In the genomic region with DNA sequence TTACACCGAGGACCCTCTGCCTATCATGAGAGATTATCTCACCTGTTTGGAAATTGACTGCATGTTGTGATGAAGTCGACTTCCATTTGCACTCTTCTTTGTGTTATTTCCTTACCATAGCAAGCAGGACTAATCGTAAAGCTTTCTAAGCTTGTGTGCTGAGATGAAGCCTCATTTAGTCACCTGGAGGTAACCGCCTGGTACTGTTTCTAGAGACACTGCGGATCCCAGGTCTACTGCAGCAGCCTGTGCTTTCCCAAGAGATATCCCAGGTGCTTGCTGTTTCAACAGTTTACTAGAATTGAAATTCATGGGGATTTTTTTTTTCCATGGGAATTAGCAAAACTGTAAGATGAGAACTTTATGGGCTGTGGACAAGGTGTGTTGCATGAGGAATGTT, we compare ENCODE assay signal across 23 cellular contexts.
DNase-seq lines count a peak whose midpoint lies in the region; FAIRE-seq and TF ChIP-seq lines count a peak whose summit lies in the region.
"Had no signal": no experiment of that assay in that cellular context is flagged by ENCODE, and none has a peak within 500 bp of the region (broad histone marks: within the 10 kb centered on the region; RNA-seq: fewer than 3 reads in every experiment).

No MANE protein-coding gene starts in this region.

- no peak for TF ChIP-seq POLR2A in H1 (IDR thresholded peaks at IDR 0.05; ENCODE audit: control extremely low read depth in 1 of 2, low read depth in 2 of 2, low read length in 2 of 2)

- TF ChIP-seq RAD21 in H1 (IDR thresholded peaks at IDR 0.05 in 1 of 2, conservative IDR thresholded peaks at IDR 0.05 in 1 of 2; ENCODE audit: low read depth in 2 of 2, low read length in 2 of 2), result no peak

- no peak overlapping the region for H2BK15ac ChIP-seq in H1 (ENCODE audit: low read length)

- H3K4me1 ChIP-seq in H1 (replicated peaks in 1 of 4; ENCODE audit: control insufficient read depth in 3 of 4, insufficient read depth in 4 of 4, low read length in 3 of 4), result no peaks in the 10 kb centered on the region
- H3K4me1 ChIP-seq: A549, Caco-2 had no signal

- no peak overlapping the region for H2BK120ac ChIP-seq in H1 (replicated peaks; ENCODE audit: low read depth, low read length)

- TF ChIP-seq CTCF in H1 (IDR thresholded peaks at IDR 0.05; ENCODE audit: control extremely low read depth in 1 of 3, insufficient read depth in 1 of 3, low read depth in 1 of 3, low read length in 3 of 3) (no peak), GM20000 (IDR thresholded peaks at IDR 0.05; ENCODE audit: extremely low read depth, missing control alignments) (no peak)

- no peaks in the 10 kb centered on the region for H3K79me2 ChIP-seq in H1 (ENCODE audit: control insufficient read depth in 1 of 2, insufficient read depth in 2 of 2, low read length in 2 of 2)

- H3K9me3 ChIP-seq in H1 (ENCODE audit: insufficient read depth in 2 of 2, low read depth in 1 of 2, low read length in 1 of 2), result peaks cover 0 to 8% of the 10 kb centered on the region in 2 experiments; a peak in 1 of 4 replicates
- H3K9me3 ChIP-seq: A549, Caco-2 had no signal

- no peak overlapping the region for H3K18ac ChIP-seq in H1 (ENCODE audit: extremely low read depth, low read length)

- no peak overlapping the region for H4K5ac ChIP-seq in H1 (ENCODE audit: insufficient read length, low read depth, low read length)

- TF ChIP-seq EP300 in H1 (IDR thresholded peaks at IDR 0.05; ENCODE audit: borderline replicate concordance in 1 of 2, low read depth in 2 of 2, low read length in 2 of 2), result no peak

- H3K9ac ChIP-seq in H1 (replicated peaks in 1 of 4; ENCODE audit: extremely low read depth in 1 of 4, low read depth in 3 of 4, low read length in 3 of 4), result no peak overlapping the region

- H3K4me2 ChIP-seq in H1 (ENCODE audit: insufficient read depth in 1 of 2, low read depth in 2 of 2, low read length in 2 of 2), result no peak overlapping the region
- H3K4me2 ChIP-seq: A549 had no signal

- no peak overlapping the region for H3K56ac ChIP-seq in H1 (replicated peaks; ENCODE audit: insufficient read length, low read depth, low read length)

- FAIRE-seq in H1 (lab: Jason Lieb, UNC), result peak; percentile 50
- FAIRE-seq: A549, GM12878, GM19239 had no signal

- no peak overlapping the region for H2BK12ac ChIP-seq in H1 (ENCODE audit: low read depth, low read length)

- POLR2A ChIA-PET in H1 (lab: Charles Lee; ENCODE audit: partially characterized antibody), result no interaction called here

- H3K27ac ChIP-seq in H1 (ENCODE audit: low read depth, low read length), result no peak overlapping the region
- H3K27ac ChIP-seq: A549, C4-2B had no signal

- H3K23ac ChIP-seq in H1 (ENCODE audit: insufficient read length), result no peak overlapping the region

- no peaks in the 10 kb centered on the region; the same call in 1 of the 2 replicates for H3K23me2 ChIP-seq in H1 (ENCODE audit: low read depth, low read length)

- no peak overlapping the region for H3K4ac ChIP-seq in H1 (replicated peaks; ENCODE audit: insufficient read length, low read depth, low read length)

- H2AK5ac ChIP-seq in H1 (ENCODE audit: low read depth, low read length), result no peak overlapping the region

- H2AFZ ChIP-seq in H1 (ENCODE audit: low read length), result peak overlapping the region; percentile 98

- 89% methylated on average over 5 of the region's 5 CpGs; no CpG with 5 or more reads in 1 of the 2 experiments for WGBS in H1 (ENCODE audit: extremely low coverage in 1 of 2, insufficient coverage in 1 of 2, insufficient read length in 1 of 2, insufficient replicate concordance in 2 of 2, low coverage in 1 of 2, low lambda C conversion rate in 2 of 2, missing lambda C conversion rate in 1 of 2), 2 experiments

- H4K91ac ChIP-seq in H1 (replicated peaks; ENCODE audit: insufficient read length, low read length), result no peak overlapping the region

- no peak overlapping the region for H3K14ac ChIP-seq in H1 (ENCODE audit: insufficient read length)

- H4K20me1 ChIP-seq in H1 (replicated peaks in 1 of 2; ENCODE audit: control insufficient read depth in 1 of 2, insufficient read depth in 2 of 2, low read length in 2 of 2), result no peaks in the 10 kb centered on the region

- no peak overlapping the region for H3K4me3 ChIP-seq in H7 (ENCODE audit: insufficient read depth, low read depth, low read length)
- no peak overlapping the region for H3K4me3 ChIP-seq in H1 (ENCODE audit: extremely low read depth in 1 of 4, insufficient read depth in 2 of 4, low read depth in 3 of 4, low read length in 4 of 4)
- H3K4me3 ChIP-seq: A549, GM12878 had no signal

- H3K36me3 ChIP-seq in H7 (replicated peaks; ENCODE audit: control insufficient read depth, insufficient read depth, low read length) (no peaks in the 10 kb centered on the region), H1 (ENCODE audit: control insufficient read depth in 2 of 4, insufficient read depth in 4 of 4, low read length in 3 of 4) (no peaks in the 10 kb centered on the region)

- DNase-seq in NCI-H345 (lab: John Stamatoyannopoulos, UW), result peak; percentile 15
- DNase-seq in NCI-H345 treated with DMSO at 0.1 percent for 48 hours (lab: John Stamatoyannopoulos, UW; ENCODE audit: unreplicated experiment), result no peak
- peak; percentile 5 for DNase-seq in H7
- no peak for DNase-seq in H1 (ENCODE audit: low read depth in 1 of 2, low spot score in 2 of 2)
- no peak for DNase-seq in activated CD4-positive, CD25-positive, alpha-beta regulatory T cell (lab: John Stamatoyannopoulos, UW)
- DNase-seq in SIG-M5 (lab: John Stamatoyannopoulos, UW), result no peak
- DNase-seq in GM20000 (ENCODE audit: low spot score), result no peak
- DNase-seq: 8988T; ACHN; AML-193; Caco-2; CD4-positive, CD25-positive, alpha-beta regulatory T cell; CD8-positive, alpha-beta T cell; DMS153; DMS79; EL; GDM1; GOT3; H9 had no signal

- CTCF ChIA-PET in H1 (lab: Charles Lee; ENCODE audit: partially characterized antibody), result interaction anchor here (0.6 to 0.7 kb wide), 2 partner anchors 194 to 1467 kb away, joined by 3 to 4 read pairs; no protein-coding TSS in a partner anchor

- no peak overlapping the region for H2BK5ac ChIP-seq in H1 (ENCODE audit: low read depth, low read length)

- H3K79me1 ChIP-seq in H1 (ENCODE audit: low read depth, low read length), result no peaks in the 10 kb centered on the region

- H3K27me3 ChIP-seq in H7 (ENCODE audit: control insufficient read depth, insufficient read depth, low read length), result no peaks in the 10 kb centered on the region
- H3K27me3 ChIP-seq in H1 (replicated peaks in 1 of 4; ENCODE audit: control insufficient read depth in 3 of 4, extremely low read depth in 1 of 4, insufficient read depth in 3 of 4, low read length in 3 of 4), result no peaks in the 10 kb centered on the region

- H4K8ac ChIP-seq in H1 (ENCODE audit: extremely low read depth, insufficient read depth, low read length), result no peak overlapping the region

- H2BK20ac ChIP-seq in H1 (ENCODE audit: low read length), result no peak overlapping the region

TF ChIP-seq in H1, 55 proteins besides CTCF, POLR2A, EP300 and RAD21:
- no peak for TF ChIP-seq TAF7 (optimal IDR thresholded peaks at IDR 0.05; ENCODE audit: borderline replicate concordance, low read depth, low read length)
- no peak for TF ChIP-seq KDM1A (IDR thresholded peaks at IDR 0.05; ENCODE audit: borderline replicate concordance, low read length)
- TF ChIP-seq, protein P1, sequence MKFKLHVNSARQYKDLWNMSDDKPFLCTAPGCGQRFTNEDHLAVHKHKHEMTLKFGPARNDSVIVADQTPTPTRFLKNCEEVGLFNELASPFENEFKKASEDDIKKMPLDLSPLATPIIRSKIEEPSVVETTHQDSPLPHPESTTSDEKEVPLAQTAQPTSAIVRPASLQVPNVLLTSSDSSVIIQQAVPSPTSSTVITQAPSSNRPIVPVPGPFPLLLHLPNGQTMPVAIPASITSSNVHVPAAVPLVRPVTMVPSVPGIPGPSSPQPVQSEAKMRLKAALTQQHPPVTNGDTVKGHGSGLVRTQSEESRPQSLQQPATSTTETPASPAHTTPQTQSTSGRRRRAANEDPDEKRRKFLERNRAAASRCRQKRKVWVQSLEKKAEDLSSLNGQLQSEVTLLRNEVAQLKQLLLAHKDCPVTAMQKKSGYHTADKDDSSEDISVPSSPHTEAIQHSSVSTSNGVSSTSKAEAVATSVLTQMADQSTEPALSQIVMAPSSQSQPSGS (IDR thresholded peaks at IDR 0.05; ENCODE audit: low read length), result no peak
- no peak for TF ChIP-seq RXRA (IDR thresholded peaks at IDR 0.05; ENCODE audit: insufficient read depth, low read depth, low read length)
- no peak for TF ChIP-seq SP1 (IDR thresholded peaks at IDR 0.05; ENCODE audit: low read depth, low read length)

Comparison
In these comparisons a context has a peak if more than half of its experiments do, and no peak if none do; other contexts are left out.
1. DNase-seq: peak in NCI-H345 (single experiment) and H7 (single experiment); none in NCI-H345 treated with DMSO at 0.1 percent for 48 hours (single experiment), H1 (0 of 2), activated CD4-positive, CD25-positive, alpha-beta regulatory T cell (0 of 4), SIG-M5 (single experiment) and GM20000 (single experiment).